In the genomic region with DNA sequence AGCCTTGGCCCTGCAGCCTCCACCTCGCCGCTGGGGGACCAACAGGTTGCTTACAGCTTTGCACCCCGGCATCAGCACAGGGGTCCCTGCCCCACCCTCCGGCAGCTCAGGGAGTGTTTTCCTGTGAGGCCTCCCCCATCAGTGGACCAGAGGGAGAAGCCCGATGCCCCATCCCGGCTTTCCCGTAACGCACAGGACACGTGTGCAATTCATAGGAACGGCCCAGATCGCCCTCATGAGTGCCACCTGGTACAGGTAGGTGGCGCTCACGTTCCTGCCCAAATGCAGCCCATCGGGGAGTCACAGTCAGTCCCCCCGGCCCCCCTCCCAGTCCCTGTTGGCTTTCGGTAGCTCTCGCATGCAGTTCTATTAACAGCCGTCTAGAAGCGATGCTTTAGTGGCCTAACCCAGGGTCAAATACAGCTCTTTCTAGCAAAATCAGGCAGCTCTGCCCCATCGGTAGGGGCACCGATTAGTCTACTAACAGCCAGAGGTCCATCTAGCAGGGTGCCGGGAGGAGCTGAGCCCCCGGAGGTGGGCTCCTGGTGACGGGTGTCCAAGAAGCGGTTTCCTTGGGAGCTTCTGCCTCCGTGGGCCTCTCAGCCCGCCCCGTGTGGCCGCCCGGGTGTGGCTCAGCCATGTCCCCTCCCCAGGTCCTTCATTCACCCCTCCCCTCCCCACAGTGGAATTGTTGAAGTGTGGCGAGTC, we compare ENCODE assay signal across 1 cellular context.
A peak's percentile ranks its signal among the peaks of the same experiment; 100 is the strongest.
TF ChIP-seq lines count a peak whose summit lies in the region.

No MANE protein-coding gene starts in this region.

TF ChIP-seq in HEK293, 187 proteins besides CTCF, POLR2A, EP300 and RAD21 (continued from another document):
- TF ChIP-seq ZBTB10 (tag by site-specific recombination; IDR thresholded peaks at IDR 0.05) (no peak), ZNF146 (tag by site-specific recombination; IDR thresholded peaks at IDR 0.05) (no peak), PATZ1 (tag by site-specific recombination; IDR thresholded peaks at IDR 0.05) (peak; percentile 47), ZNF654 (tag by site-specific recombination; IDR thresholded peaks at IDR 0.05; ENCODE audit: low read depth) (peak; percentile 22), ZNF202 (tag by site-specific recombination; IDR thresholded peaks at IDR 0.05; ENCODE audit: borderline replicate concordance) (no peak), ZBTB7A (tag by site-specific recombination; IDR thresholded peaks at IDR 0.05; ENCODE audit: low read depth) (no peak), PRDM1 (tag by site-specific recombination; IDR thresholded peaks at IDR 0.05) (no peak), ZNF529 (tag by site-specific recombination; IDR thresholded peaks at IDR 0.05; ENCODE audit: insufficient replicate concordance) (no peak), ZNF23 (tag by site-specific recombination; IDR thresholded peaks at IDR 0.05; ENCODE audit: borderline replicate concordance) (no peak), ZNF76 (tag by site-specific recombination; IDR thresholded peaks at IDR 0.05; ENCODE audit: borderline replicate concordance, low read depth) (no peak), SCRT1 (tag by site-specific recombination; IDR thresholded peaks at IDR 0.05; ENCODE audit: borderline replicate concordance) (peak; percentile 58; the same call in 1 of the 2 replicates), ZNF521 (tag by site-specific recombination; IDR thresholded peaks at IDR 0.05) (no peak), ZBTB1 (tag by site-specific recombination; IDR thresholded peaks at IDR 0.05) (no peak), ZNF837 (tag by site-specific recombination; IDR thresholded peaks at IDR 0.05) (no peak), HOXD13 (CRISPR knock-in tag; IDR thresholded peaks at IDR 0.05; ENCODE audit: borderline replicate concordance) (no peak)
